ENCODE assay signal across 2 cellular contexts in genomic region chr17:81163051-81163695, GRCh38.
TF ChIP-seq lines count a peak whose summit lies in the region.

No MANE protein-coding gene starts in this region.

TF ChIP-seq in HepG2, 621 proteins besides CTCF, POLR2A, EP300 and RAD21:
- no peak for TF ChIP-seq ZBTB2 (CRISPR knock-in tag; IDR thresholded peaks at IDR 0.05; ENCODE audit: low read depth)
- no peak for TF ChIP-seq ZNF124 (CRISPR knock-in tag; IDR thresholded peaks at IDR 0.05)
- TF ChIP-seq DR1 (CRISPR knock-in tag; IDR thresholded peaks at IDR 0.05): no peak
- TF ChIP-seq TMF1 (CRISPR knock-in tag; IDR thresholded peaks at IDR 0.05; ENCODE audit: low read depth): no peak
- TF ChIP-seq ZMYM3 (CRISPR knock-in tag; IDR thresholded peaks at IDR 0.05): 0 out of 2 replicates have a peak, but pooled peaks have one; percentile 43
- no peak for TF ChIP-seq NFE2L1 (CRISPR knock-in tag; IDR thresholded peaks at IDR 0.05; ENCODE audit: borderline replicate concordance)
- 0 out of 2 replicates have a peak, but pooled peaks have one; percentile 22 for TF ChIP-seq ZNF788 (CRISPR knock-in tag; IDR thresholded peaks at IDR 0.05; ENCODE audit: borderline replicate concordance)
- TF ChIP-seq ZNF768 (CRISPR knock-in tag; IDR thresholded peaks at IDR 0.05): peak; percentile 99
- TF ChIP-seq TGIF2 (CRISPR knock-in tag; IDR thresholded peaks at IDR 0.05): no peak
- no peak for TF ChIP-seq TP53 (CRISPR knock-in tag; conservative IDR thresholded peaks at IDR 0.05)
- no peak for TF ChIP-seq RORA (CRISPR knock-in tag; IDR thresholded peaks at IDR 0.05)

TF ChIP-seq in K562, 482 proteins besides CTCF, POLR2A, EP300 and RAD21:
- TF ChIP-seq HNRNPL (IDR thresholded peaks at IDR 0.05; ENCODE audit: low read depth, low read length) (no peak), ZFP36 (IDR thresholded peaks at IDR 0.05; ENCODE audit: low read depth, low read length, partially characterized antibody) (peak; percentile 75)
